ENCODE assay signal across 23 cellular contexts in genomic region chr15:28861031-28861534, GRCh38. TPM values are rescaled to one million over a fixed set of nuclear protein-coding genes. Genes with fewer than 3 reads are reported as not detected.
DNase-seq lines count a peak whose midpoint lies in the region; ATAC-seq and TF ChIP-seq lines count a peak whose summit lies in the region.
"Had no signal": no experiment of that assay in that cellular context is flagged by ENCODE, and none has a peak within 500 bp of the region (broad histone marks: within the 10 kb centered on the region; RNA-seq: fewer than 3 reads in every experiment).

No MANE protein-coding gene starts in this region.

- peak overlapping the region; percentile 19 for H3K18ac ChIP-seq in neuronal stem cell (ENCODE audit: low read length)

- ATAC-seq in GM23338, result no peak
- ATAC-seq: left colon, Panc1 had no signal

- no peak overlapping the region for H2BK12ac ChIP-seq in neuronal stem cell (ENCODE audit: low read length)

- no peaks in the 10 kb centered on the region; the same call in 2 of the 3 replicates for H3K9me3 Mint-ChIP-seq in GM23338
- H3K9me3 Mint-ChIP-seq in Calu3 (ENCODE audit: low read depth, unreplicated experiment), result no peaks in the 10 kb centered on the region
- H3K9me3 Mint-ChIP-seq in Caco-2 (ENCODE audit: unreplicated experiment), result no peaks in the 10 kb centered on the region

- no peak overlapping the region for H3K27ac Mint-ChIP-seq in GM23338
- no peak overlapping the region for H3K27ac Mint-ChIP-seq in Calu3 (ENCODE audit: unreplicated experiment)
- no peak overlapping the region for H3K27ac Mint-ChIP-seq in Caco-2 (ENCODE audit: unreplicated experiment)

- no peaks in the 10 kb centered on the region for H3K9me2 ChIP-seq in GM23338 (ENCODE audit: insufficient read depth)
- H3K9me2 ChIP-seq: SK-N-SH had no signal

- H3K4me1 Mint-ChIP-seq in GM23338 (no peaks in the 10 kb centered on the region), Calu3 (ENCODE audit: low read depth, unreplicated experiment) (no peaks in the 10 kb centered on the region), Caco-2 (ENCODE audit: low read depth, unreplicated experiment) (no peaks in the 10 kb centered on the region)

- no peak overlapping the region for H3K4ac ChIP-seq in neuronal stem cell (ENCODE audit: low read length)

- no peaks in the 10 kb centered on the region for H3F3A ChIP-seq in GM23338 (replicated peaks; ENCODE audit: low read depth)

- H2AFZ ChIP-seq in GM23338, result peak overlapping the region; percentile 28; the same call in 1 of the 2 replicates
- H2AFZ ChIP-seq in neuronal stem cell (ENCODE audit: low read length), result peak overlapping the region; percentile 83

- H4K20me1 ChIP-seq in GM23338 (replicated peaks; ENCODE audit: insufficient read depth), result no peaks in the 10 kb centered on the region

- H3K36me3 Mint-ChIP-seq in GM23338 (ENCODE audit: low read depth), result peaks cover 2% of the 10 kb centered on the region; the same call in 1 of the 3 replicates
- no peaks in the 10 kb centered on the region for H3K36me3 Mint-ChIP-seq in Calu3 (ENCODE audit: insufficient read depth, unreplicated experiment)
- H3K36me3 Mint-ChIP-seq in Caco-2 (ENCODE audit: insufficient read depth, unreplicated experiment), result no peaks in the 10 kb centered on the region

- H4K91ac ChIP-seq in neuronal stem cell (ENCODE audit: low read depth, low read length, poor library complexity), result no peak overlapping the region

- in situ Hi-C loops in GM13977 (cut with MboI; ENCODE audit: low pct_unique_long_range_greater_than_20kb, low sequenced_read_pairs, unreplicated experiment), result no loop called here

- no peak overlapping the region for H2BK120ac ChIP-seq in neuronal stem cell (ENCODE audit: low read depth, low read length)

- H3K4me3 ChIP-seq in GM23338, result no peak overlapping the region
- no peak overlapping the region for H3K4me3 ChIP-seq in fibroblast of pulmonary artery (replicated peaks; ENCODE audit: low read depth, low read length)
- no peak overlapping the region for H3K4me3 ChIP-seq in neuronal stem cell (ENCODE audit: low read length in 2 of 2)
- H3K4me3 ChIP-seq in Caco-2 (ENCODE audit: low read depth, low read length), result no peak overlapping the region
- H3K4me3 ChIP-seq: MG63 had no signal

- H3K79me2 ChIP-seq in GM23338 (replicated peaks; ENCODE audit: insufficient read depth), result no peaks in the 10 kb centered on the region

- no peak overlapping the region for H4K8ac ChIP-seq in neuronal stem cell (ENCODE audit: low read depth, low read length)

- H2BK15ac ChIP-seq in neuronal stem cell (ENCODE audit: low read length), result no peak overlapping the region

- peak; percentile 9 for DNase-seq in GM23338 (ENCODE audit: low spot score)
- peak; percentile 17 for DNase-seq in RPMI7951 (ENCODE audit: low read depth)
- DNase-seq in fibroblast of pulmonary artery (ENCODE audit: low read depth), result peak; percentile 92
- no peak for DNase-seq in neuronal stem cell (ENCODE audit: low spot score)
- no peak for DNase-seq in RKO (ENCODE audit: low spot score)
- DNase-seq in Calu3, result no peak
- DNase-seq in Caco-2, result no peak
- DNase-seq in GM13977 (ENCODE audit: low spot score), result no peak
- DNase-seq: activated CD4-positive, alpha-beta T cell treated with anti-CD3 and anti-CD28 coated beads for 1 hour; activated effector memory CD4-positive, alpha-beta T cell treated with Interleukin-2 at 50 U/mL for 16 hours; amniotic stem cell; foreskin melanocyte; H7; left colon; MG63; NCI-H526 treated with DMSO at 0.1 percent for 48 hours; occipital lobe; SK-N-SH; stimulated activated CD4-positive, alpha-beta T cell treated with anti-CD3 and anti-CD28 coated beads, Interleukin-4, amount 100 ng/mL, for 1 hour had no signal

- CTCF ChIA-PET in Calu3 (lab: Charles Lee), result no interaction called here
- CTCF ChIA-PET in Caco-2 (lab: Charles Lee), result no interaction called here

- no peak overlapping the region for H3K9ac ChIP-seq in neuronal stem cell (ENCODE audit: low read depth, low read length, poor library complexity)
- H3K9ac ChIP-seq: SK-N-SH had no signal

- intact Hi-C loops in Calu3 (cut with micrococcal nuclease; ENCODE audit: unreplicated experiment) (no loop called here), Caco-2 (cut with micrococcal nuclease; ENCODE audit: unreplicated experiment) (no loop called here)

- H3K36me3 ChIP-seq in GM23338 (ENCODE audit: insufficient read depth) (no peaks in the 10 kb centered on the region), neuronal stem cell (replicated peaks in 1 of 2; ENCODE audit: control insufficient read depth in 2 of 2, insufficient read depth in 2 of 2, low read length in 2 of 2) (no peaks in the 10 kb centered on the region), Caco-2 (ENCODE audit: control insufficient read depth, insufficient read depth, low read length) (no peaks in the 10 kb centered on the region)
- H3K36me3 ChIP-seq: MG63 had no signal

- no peaks in the 10 kb centered on the region for H3K79me1 ChIP-seq in neuronal stem cell (ENCODE audit: low read depth, low read length)

- H3K27me3 Mint-ChIP-seq in GM23338 (ENCODE audit: insufficient read depth, low read depth, poor library complexity) (no peaks in the 10 kb centered on the region), Calu3 (ENCODE audit: unreplicated experiment) (no peaks in the 10 kb centered on the region), Caco-2 (ENCODE audit: insufficient read depth, unreplicated experiment) (peaks cover 3% of the 10 kb centered on the region)

- H2AK5ac ChIP-seq in neuronal stem cell (ENCODE audit: low read depth, low read length), result no peak overlapping the region

- no CpG with 5 or more reads among the region's 16 CpGs for whole genome bisulfite sequencing in neuronal stem cell (ENCODE audit: extremely low coverage in 2 of 2, insufficient read length in 2 of 2, insufficient replicate concordance in 1 of 2), 2 donors

- H3K14ac ChIP-seq in neuronal stem cell (ENCODE audit: low read length), result no peak overlapping the region

- H3K9me3 ChIP-seq in neuronal stem cell (replicated peaks in 1 of 2; ENCODE audit: control insufficient read depth in 2 of 2, insufficient read depth in 1 of 2, low read depth in 1 of 2, low read length in 2 of 2) (no peaks in the 10 kb centered on the region), Caco-2 (no peaks in the 10 kb centered on the region)
- H3K9me3 ChIP-seq: MG63, SK-N-SH had no signal

- peak overlapping the region; percentile 21 for H3K23ac ChIP-seq in neuronal stem cell (ENCODE audit: low read depth, low read length, poor library complexity)

- POLR2A ChIA-PET in Caco-2 (lab: Charles Lee), result no interaction called here

- BruUV-seq in Calu3 (replicated peaks; lab: Mats Ljungman, UMichigan) (no TSS peak), Caco-2 (replicated peaks; lab: Mats Ljungman, UMichigan) (no TSS peak)

- no peak overlapping the region for H2BK5ac ChIP-seq in neuronal stem cell (ENCODE audit: low read length)

- H3K4me2 ChIP-seq in GM23338 (no peak overlapping the region), neuronal stem cell (ENCODE audit: insufficient read depth, low read length, poor library complexity, severe bottlenecking) (no peak overlapping the region)
- H3K4me2 ChIP-seq: SK-N-SH had no signal

- H3K4me3 Mint-ChIP-seq in GM23338, result no peak overlapping the region
- H3K4me3 Mint-ChIP-seq in Calu3 (ENCODE audit: low read depth, unreplicated experiment), result no peak overlapping the region
- H3K4me3 Mint-ChIP-seq in Caco-2 (ENCODE audit: unreplicated experiment), result no peak overlapping the region

- H3K4me1 ChIP-seq in GM23338 (ENCODE audit: insufficient read depth) (no peaks in the 10 kb centered on the region), neuronal stem cell (ENCODE audit: control insufficient read depth in 2 of 2, insufficient read depth in 1 of 2, low read depth in 1 of 2, low read length in 2 of 2) (peaks cover 0 to 2% of the 10 kb centered on the region in 2 donors), Caco-2 (no peaks in the 10 kb centered on the region)

- TF ChIP-seq CTCF in GM23338 (conservative IDR thresholded peaks at IDR 0.05; ENCODE audit: low read depth in 2 of 2) (no peak), fibroblast of pulmonary artery (IDR thresholded peaks at IDR 0.05; ENCODE audit: low read length, missing control alignments) (no peak), Calu3 (IDR thresholded peaks at IDR 0.05; ENCODE audit: unreplicated experiment) (no peak), Caco-2 (IDR thresholded peaks at IDR 0.05; ENCODE audit: insufficient read depth in 1 of 2, low read depth in 1 of 2, low read length in 1 of 2, severe bottlenecking in 1 of 2, unreplicated experiment in 1 of 2) (no peak), GM13977 (IDR thresholded peaks at IDR 0.05; ENCODE audit: extremely low read depth, insufficient read depth, missing control alignments) (no peak)

- H3K27me3 ChIP-seq in GM23338 (ENCODE audit: insufficient read depth) (no peaks in the 10 kb centered on the region), neuronal stem cell (ENCODE audit: control insufficient read depth in 3 of 3, insufficient read depth in 3 of 3, low read depth in 1 of 3, low read length in 3 of 3) (no peaks in the 10 kb centered on the region), Caco-2 (replicated peaks; ENCODE audit: control insufficient read depth, insufficient read depth, low read length) (no peaks in the 10 kb centered on the region)
- H3K27me3 ChIP-seq: MG63 had no signal

- H3K27ac ChIP-seq in GM23338 (ENCODE audit: low read depth) (no peak overlapping the region), neuronal stem cell (replicated peaks; ENCODE audit: low read length) (no peak overlapping the region)

TF ChIP-seq in GM23338, 12 proteins besides CTCF, POLR2A, EP300 and RAD21 (continues in another document):
- no peak for TF ChIP-seq JUNB (IDR thresholded peaks at IDR 0.05; ENCODE audit: unreplicated experiment)
- no peak for TF ChIP-seq ZNF114 (CRISPR knock-in tag; IDR thresholded peaks at IDR 0.05)
- TF ChIP-seq CREB1 (CRISPR knock-in tag; IDR thresholded peaks at IDR 0.05; ENCODE audit: low read depth), result no peak
- TF ChIP-seq POLR2AphosphoS5 (IDR thresholded peaks at IDR 0.05; ENCODE audit: low read depth), result no peak
- no peak for TF ChIP-seq STAT1 (IDR thresholded peaks at IDR 0.05; ENCODE audit: unreplicated experiment)

RNA-seq across cellular contexts. Expression of gene GOLGA6L7, which starts 12.6 kb away (rescaled TPM):
- not detected in 2 replicates for total RNA-seq in GM23338 (2014; rRNA removed; shearing (Covaris generic))
- polyA plus RNA-seq in GM23338 (2016; fragmentation: Nextera tagmentation; extraction: Ambion mirVana), result 0.23 and 0.47 TPM in 2 replicates
- total RNA-seq in RPMI7951 (2014; rRNA removed; shearing (Covaris generic)), result not detected in 2 replicates
- not detected for polyA plus RNA-seq in neuronal stem cell (2013, experiment 1 of 2)
- not detected for polyA plus RNA-seq in neuronal stem cell (2013, experiment 2 of 2)
- total RNA-seq in Calu3 (2022) (not detected in 2 replicates), Caco-2 (2022) (not detected in 2 replicates)
- total RNA-seq: cerebellum, H7, left colon, occipital lobe, skeletal muscle tissue, subcutaneous adipose tissue had no signal
- polyA plus RNA-seq: SK-N-SH had no signal

RNA-seq across cellular contexts. Expression of gene APBA2, which starts 24.7 kb away (rescaled TPM):
- 24.7 and 27.5 TPM in 2 replicates for total RNA-seq in GM23338 (2014; rRNA removed; shearing (Covaris generic))
- polyA plus RNA-seq in GM23338 (2016; fragmentation: Nextera tagmentation; extraction: Ambion mirVana), result 5.4 and 5.9 TPM in 2 replicates
- 4.2 and 6.2 TPM in 2 replicates for total RNA-seq in RPMI7951 (2014; rRNA removed; shearing (Covaris generic))
- polyA plus RNA-seq in neuronal stem cell (2013, experiment 1 of 2), result 30.6 TPM
- polyA plus RNA-seq in neuronal stem cell (2013, experiment 2 of 2), result 29.0 TPM
- total RNA-seq in Calu3 (2022) (not detected in 2 replicates), Caco-2 (2022) (not detected in 2 replicates)

Comparison
In these comparisons a context has a peak if more than half of its experiments do, and no peak if none do; other contexts are left out.
1. DNase-seq: peak in GM23338 (single experiment), RPMI7951 (single experiment) and fibroblast of pulmonary artery (single experiment); none in neuronal stem cell (single experiment), RKO (single experiment), Calu3 (single experiment), Caco-2 (0 of 2) and GM13977 (single experiment).